21 cellular contexts compared by ENCODE assay signal in the genomic region with DNA sequence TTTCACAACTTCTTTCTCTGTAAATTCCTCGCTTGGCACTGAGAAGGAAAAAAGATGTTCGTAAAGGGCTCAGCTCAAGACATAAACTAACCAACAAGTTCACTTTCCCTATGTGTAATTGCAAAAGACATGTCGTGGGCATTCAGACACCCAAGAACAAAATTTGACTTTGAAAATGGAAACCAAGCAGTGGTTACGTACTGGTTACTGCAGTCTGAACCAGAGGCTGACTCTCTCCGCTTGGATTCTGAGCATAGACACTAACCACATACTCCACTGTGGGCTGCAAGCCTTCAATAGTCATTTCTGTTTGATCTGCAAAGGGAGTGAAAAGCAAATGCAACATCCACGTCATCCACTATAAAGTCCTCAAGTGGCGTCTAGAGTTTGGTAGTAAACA.
"Had no signal": no experiment of that assay in that cellular context is flagged by ENCODE, and none has a peak within 500 bp of the region (broad histone marks: within the 10 kb centered on the region; RNA-seq: fewer than 3 reads in every experiment).

No MANE protein-coding gene starts in this region.

- H3K27ac Mint-ChIP-seq: activated CD8-positive, alpha-beta T cell treated with anti-CD3 and anti-CD28 coated beads, Interleukin-2, amount 10 ng/mL, durations not matched to agents 7 days and 5 days; activated naive CD8-positive, alpha-beta T cell; T-helper 1 cell treated with Interleukin-12 subunit alpha and Interleukin-12 subunit beta and Interleukin-4 antibody, amounts not matched to agents 30 μg/mL and 1 μg/mL, for 36 hours; WTC11 had no signal

- H3K27ac ChIP-seq: PC-9 had no signal

- H3K4me3 Mint-ChIP-seq: activated CD8-positive, alpha-beta T cell treated with anti-CD3 and anti-CD28 coated beads, Interleukin-2, amount 10 ng/mL, durations not matched to agents 7 days and 5 days; activated naive CD8-positive, alpha-beta T cell; T-helper 1 cell treated with Interleukin-12 subunit alpha and Interleukin-12 subunit beta and Interleukin-4 antibody, amounts not matched to agents 30 μg/mL and 1 μg/mL, for 36 hours; WTC11 had no signal

- H3K4me3 ChIP-seq: PC-9 had no signal

- H3K4me2 ChIP-seq: PC-9 had no signal

- H3K9me3 Mint-ChIP-seq: T-helper 1 cell treated with Interleukin-12 subunit alpha and Interleukin-12 subunit beta and Interleukin-4 antibody, amounts not matched to agents 30 μg/mL and 1 μg/mL, for 36 hours; WTC11 had no signal

- H2AFZ ChIP-seq: PC-9 had no signal

- ATAC-seq: activated CD8-positive, alpha-beta T cell treated with anti-CD3 and anti-CD28 coated beads, Interleukin-2, amount 10 ng/mL, durations not matched to agents 7 days and 5 days; WTC11 had no signal

- H3K27me3 Mint-ChIP-seq: activated naive CD8-positive, alpha-beta T cell had no signal

- DNase-seq: activated CD4-positive, alpha-beta T cell treated with anti-CD3 and anti-CD28 coated beads for 48 hours; activated CD4-positive, alpha-beta T cell treated with anti-CD3 and anti-CD28 coated beads, Interleukin-2, amount 50 U/mL, for 4 hours; activated CD4-positive, CD25-positive, alpha-beta regulatory T cell treated with anti-CD3 and anti-CD28 coated beads, Interleukin-2, amount 50 U/mL, for 72 hours; activated CD8-positive, alpha-beta memory T cell treated with anti-CD3 and anti-CD28 coated beads, Interleukin-2, amount 50 U/mL, for 48 hours; activated CD8-positive, alpha-beta T cell treated with anti-CD3 and anti-CD28 coated beads, Interleukin-2, amount 10 ng/mL, durations not matched to agents 7 days and 5 days; activated effector memory CD4-positive, alpha-beta T cell treated with anti-CD3 and anti-CD28 coated beads, Interleukin-2, amount 50 U/mL, for 16 hours; activated naive CD4-positive, alpha-beta T cell treated with Interleukin-2 at 50 U/mL for 16 hours; activated T-cell treated with anti-CD3 and anti-CD28 coated beads, Interleukin-2, amount 50 U/mL, for 1 hour; KG1; MV-4-11; NCI-H1092 treated with DMSO at 0.1 percent for 48 hours; NCI-H1417 treated with DMSO at 0.1 percent for 48 hours; NCI-H1694; NCI-H2081; NCI-H446; NCI-H524; PC-9; SHP77 treated with DMSO at 0.1 percent for 48 hours had no signal
